ENCODE assay signal across 30 cellular contexts in genomic region chr15:45095661-45096060, GRCh38. TPM values are rescaled to one million over a fixed set of nuclear protein-coding genes. Genes with fewer than 3 reads are reported as not detected.
"Had no signal": no experiment of that assay in that cellular context is flagged by ENCODE, and none has a peak within 500 bp of the region (broad histone marks: within the 10 kb centered on the region; RNA-seq: fewer than 3 reads in every experiment).

No MANE protein-coding gene starts in this region.

- H3K27ac Mint-ChIP-seq: activated CD4-positive, alpha-beta memory T cell treated with anti-CD3 and anti-CD28 coated beads for 36 hours; activated CD4-positive, alpha-beta T cell treated with anti-CD3 and anti-CD28 coated beads for 36 hours; activated CD4-positive, alpha-beta T cell treated with anti-CD3 and anti-CD28 coated beads, Interleukin-2, amount 10 ng/mL, durations not matched to agents 24 days and 14 days; activated CD8-positive, alpha-beta T cell treated with anti-CD3 and anti-CD28 coated beads, Interleukin-2, amount 10 ng/mL, durations not matched to agents 7 days and 5 days; activated naive CD4-positive, alpha-beta T cell treated with anti-CD3 and anti-CD28 coated beads for 36 hours; activated naive CD4-positive, alpha-beta T cell treated with anti-CD3 and anti-CD28 coated beads, Interleukin-2, amount 50 U/mL, for 24 hours; activated naive CD8-positive, alpha-beta T cell treated with anti-CD3 and anti-CD28 coated beads for 36 hours; activated naive CD8-positive, alpha-beta T cell treated with anti-CD3 and anti-CD28 coated beads, Interleukin-2, amount 50 U/mL, for 24 hours; activated T-cell treated with anti-CD3 and anti-CD28 coated beads, Interleukin-2, amount 50 U/mL, for 72 hours had no signal

- H3K36me3 ChIP-seq: adrenal gland, colonic mucosa, esophagus squamous epithelium, gastroesophageal sphincter had no signal

- H3K27me3 ChIP-seq: adrenal gland, body of pancreas, colonic mucosa had no signal

- H3K4me1 ChIP-seq: body of pancreas, colonic mucosa, esophagus squamous epithelium, gastroesophageal sphincter had no signal

- DNase-seq: activated CD4-positive, alpha-beta memory T cell treated with anti-CD3 and anti-CD28 coated beads for 36 hours; activated CD4-positive, alpha-beta T cell treated with anti-CD3 and anti-CD28 coated beads for 36 hours; activated CD4-positive, alpha-beta T cell treated with anti-CD3 and anti-CD28 coated beads, Interleukin-2, amount 10 ng/mL, durations not matched to agents 24 days and 14 days; activated CD4-positive, CD25-positive, alpha-beta regulatory T cell; activated CD4-positive, CD25-positive, alpha-beta regulatory T cell treated with anti-CD3 and anti-CD28 coated beads, Interleukin-2, amount 50 U/mL, for 72 hours; activated CD8-positive, alpha-beta T cell treated with anti-CD3 and anti-CD28 coated beads, Interleukin-2, amount 10 ng/mL, durations not matched to agents 7 days and 5 days; activated naive CD4-positive, alpha-beta T cell treated with anti-CD3 and anti-CD28 coated beads for 36 hours; activated naive CD8-positive, alpha-beta T cell treated with anti-CD3 and anti-CD28 coated beads for 36 hours; activated naive CD8-positive, alpha-beta T cell treated with anti-CD3 and anti-CD28 coated beads, Interleukin-2, amount 50 U/mL, for 24 hours; activated T-cell treated with anti-CD3 and anti-CD28 coated beads, Interleukin-2, amount 50 U/mL, for 72 hours; amygdala; body of pancreas; central memory CD4-positive, alpha-beta T cell; cerebellar nuclear complex; colonic mucosa; effector CD8-positive, alpha-beta T cell; esophagus squamous epithelium; foreskin melanocyte; T-helper 2 cell had no signal

- H3K9me3 ChIP-seq: adrenal gland, body of pancreas, colonic mucosa, esophagus squamous epithelium, gastroesophageal sphincter had no signal

- H3K27ac ChIP-seq: adrenal gland, body of pancreas, colonic mucosa, epithelial cell of prostate, esophagus squamous epithelium, gastroesophageal sphincter had no signal

- H3K4me1 Mint-ChIP-seq: activated CD4-positive, alpha-beta T cell treated with anti-CD3 and anti-CD28 coated beads for 36 hours; activated CD4-positive, alpha-beta T cell treated with anti-CD3 and anti-CD28 coated beads, Interleukin-2, amount 10 ng/mL, durations not matched to agents 24 days and 14 days; activated naive CD4-positive, alpha-beta T cell treated with anti-CD3 and anti-CD28 coated beads, Interleukin-2, amount 50 U/mL, for 24 hours; activated naive CD8-positive, alpha-beta T cell treated with anti-CD3 and anti-CD28 coated beads for 36 hours; activated naive CD8-positive, alpha-beta T cell treated with anti-CD3 and anti-CD28 coated beads, Interleukin-2, amount 50 U/mL, for 24 hours had no signal

- H3K36me3 Mint-ChIP-seq: activated CD4-positive, alpha-beta memory T cell treated with anti-CD3 and anti-CD28 coated beads for 36 hours; activated naive CD4-positive, alpha-beta T cell treated with anti-CD3 and anti-CD28 coated beads, Interleukin-2, amount 50 U/mL, for 24 hours; activated naive CD8-positive, alpha-beta T cell treated with anti-CD3 and anti-CD28 coated beads for 36 hours had no signal

- H3K9me3 Mint-ChIP-seq: activated CD4-positive, alpha-beta memory T cell treated with anti-CD3 and anti-CD28 coated beads for 36 hours; activated CD4-positive, alpha-beta T cell treated with anti-CD3 and anti-CD28 coated beads, Interleukin-2, amount 10 ng/mL, durations not matched to agents 24 days and 14 days; activated naive CD4-positive, alpha-beta T cell treated with anti-CD3 and anti-CD28 coated beads for 36 hours; activated naive CD4-positive, alpha-beta T cell treated with anti-CD3 and anti-CD28 coated beads, Interleukin-2, amount 50 U/mL, for 24 hours; activated naive CD8-positive, alpha-beta T cell treated with anti-CD3 and anti-CD28 coated beads for 36 hours; activated naive CD8-positive, alpha-beta T cell treated with anti-CD3 and anti-CD28 coated beads, Interleukin-2, amount 50 U/mL, for 24 hours; activated T-cell treated with anti-CD3 and anti-CD28 coated beads, Interleukin-2, amount 50 U/mL, for 72 hours had no signal

- H3K4me3 ChIP-seq: adrenal gland, body of pancreas, colonic mucosa, esophagus squamous epithelium, gastroesophageal sphincter had no signal

- H3K4me3 Mint-ChIP-seq: activated CD4-positive, alpha-beta memory T cell treated with anti-CD3 and anti-CD28 coated beads for 36 hours; activated CD4-positive, alpha-beta T cell treated with anti-CD3 and anti-CD28 coated beads for 36 hours; activated CD4-positive, alpha-beta T cell treated with anti-CD3 and anti-CD28 coated beads, Interleukin-2, amount 10 ng/mL, durations not matched to agents 24 days and 14 days; activated CD8-positive, alpha-beta T cell treated with anti-CD3 and anti-CD28 coated beads, Interleukin-2, amount 10 ng/mL, durations not matched to agents 7 days and 5 days; activated naive CD4-positive, alpha-beta T cell treated with anti-CD3 and anti-CD28 coated beads for 36 hours; activated naive CD4-positive, alpha-beta T cell treated with anti-CD3 and anti-CD28 coated beads, Interleukin-2, amount 50 U/mL, for 24 hours; activated naive CD8-positive, alpha-beta T cell treated with anti-CD3 and anti-CD28 coated beads for 36 hours; activated naive CD8-positive, alpha-beta T cell treated with anti-CD3 and anti-CD28 coated beads, Interleukin-2, amount 50 U/mL, for 24 hours; activated T-cell treated with anti-CD3 and anti-CD28 coated beads, Interleukin-2, amount 50 U/mL, for 72 hours had no signal

- ATAC-seq: activated CD4-positive, alpha-beta T cell treated with anti-CD3 and anti-CD28 coated beads for 36 hours; activated CD8-positive, alpha-beta T cell treated with anti-CD3 and anti-CD28 coated beads, Interleukin-2, amount 10 ng/mL, durations not matched to agents 7 days and 5 days; activated naive CD8-positive, alpha-beta T cell treated with anti-CD3 and anti-CD28 coated beads, Interleukin-2, amount 50 U/mL, for 24 hours; activated T-cell treated with anti-CD3 and anti-CD28 coated beads, Interleukin-2, amount 50 U/mL, for 72 hours; body of pancreas; gastroesophageal sphincter had no signal

RNA-seq across cellular contexts. Expression of gene DUOX2, which starts 18.3 kb away (rescaled TPM):
- total RNA-seq: activated CD4-positive, alpha-beta T cell treated with anti-CD3 and anti-CD28 coated beads, Interleukin-2, amount 10 ng/mL, durations not matched to agents 24 days and 14 days; activated CD8-positive, alpha-beta T cell treated with anti-CD3 and anti-CD28 coated beads, Interleukin-2, amount 10 ng/mL, durations not matched to agents 7 days and 5 days; activated naive CD4-positive, alpha-beta T cell treated with anti-CD3 and anti-CD28 coated beads for 36 hours; activated naive CD8-positive, alpha-beta T cell treated with anti-CD3 and anti-CD28 coated beads for 36 hours; dermis microvascular lymphatic vessel endothelial cell; endothelial cell of umbilical vein; fibroblast of lung; fibroblast of villous mesenchyme; glomerular endothelial cell; T-helper 1 cell treated with Interleukin-12 subunit alpha and Interleukin-12 subunit beta and Interleukin-4 antibody, amounts not matched to agents 30 ng/mL and 1 ng/mL, for 36 hours had no signal
- polyA plus RNA-seq: fibroblast of lung had no signal

RNA-seq across cellular contexts. Expression of gene DUOXA2, which starts 18.5 kb away (rescaled TPM):
- total RNA-seq: activated CD4-positive, alpha-beta memory T cell treated with anti-CD3 and anti-CD28 coated beads for 36 hours; activated CD4-positive, alpha-beta T cell treated with anti-CD3 and anti-CD28 coated beads for 36 hours; activated CD4-positive, alpha-beta T cell treated with anti-CD3 and anti-CD28 coated beads, Interleukin-2, amount 10 ng/mL, durations not matched to agents 24 days and 14 days; activated CD8-positive, alpha-beta T cell treated with anti-CD3 and anti-CD28 coated beads, Interleukin-2, amount 10 ng/mL, durations not matched to agents 7 days and 5 days; activated naive CD4-positive, alpha-beta T cell treated with anti-CD3 and anti-CD28 coated beads for 36 hours; activated naive CD8-positive, alpha-beta T cell treated with anti-CD3 and anti-CD28 coated beads for 36 hours; activated T-cell treated with anti-CD3 and anti-CD28 coated beads, Interleukin-2, amount 50 U/mL, for 72 hours; aorta; body of pancreas; dermis microvascular lymphatic vessel endothelial cell; endothelial cell of umbilical vein; fibroblast of lung; fibroblast of villous mesenchyme; glomerular endothelial cell; T-helper 1 cell treated with Interleukin-12 subunit alpha and Interleukin-12 subunit beta and Interleukin-4 antibody, amounts not matched to agents 30 ng/mL and 1 ng/mL, for 36 hours had no signal
- polyA plus RNA-seq: endothelial cell of umbilical vein, fibroblast of lung had no signal

RNA-seq across cellular contexts. Expression of gene DUOXA1, which starts 34.0 kb away (rescaled TPM):
- total RNA-seq: activated CD4-positive, alpha-beta T cell treated with anti-CD3 and anti-CD28 coated beads, Interleukin-2, amount 10 ng/mL, durations not matched to agents 24 days and 14 days; activated CD8-positive, alpha-beta T cell treated with anti-CD3 and anti-CD28 coated beads, Interleukin-2, amount 10 ng/mL, durations not matched to agents 7 days and 5 days; activated naive CD4-positive, alpha-beta T cell treated with anti-CD3 and anti-CD28 coated beads for 36 hours; activated naive CD8-positive, alpha-beta T cell treated with anti-CD3 and anti-CD28 coated beads for 36 hours; body of pancreas; dermis microvascular lymphatic vessel endothelial cell; endothelial cell of umbilical vein; fibroblast of lung; fibroblast of villous mesenchyme; glomerular endothelial cell had no signal
- polyA plus RNA-seq: fibroblast of lung had no signal

RNA-seq across cellular contexts. Expression of gene DUOX1, which starts 34.1 kb away (rescaled TPM):
- total RNA-seq: activated CD8-positive, alpha-beta T cell treated with anti-CD3 and anti-CD28 coated beads, Interleukin-2, amount 10 ng/mL, durations not matched to agents 7 days and 5 days; dermis microvascular lymphatic vessel endothelial cell; endothelial cell of umbilical vein; fibroblast of lung; fibroblast of villous mesenchyme; glomerular endothelial cell had no signal
- polyA plus RNA-seq: endothelial cell of umbilical vein, fibroblast of lung had no signal
